15 cellular contexts compared by ENCODE assay signal in the genomic region with DNA sequence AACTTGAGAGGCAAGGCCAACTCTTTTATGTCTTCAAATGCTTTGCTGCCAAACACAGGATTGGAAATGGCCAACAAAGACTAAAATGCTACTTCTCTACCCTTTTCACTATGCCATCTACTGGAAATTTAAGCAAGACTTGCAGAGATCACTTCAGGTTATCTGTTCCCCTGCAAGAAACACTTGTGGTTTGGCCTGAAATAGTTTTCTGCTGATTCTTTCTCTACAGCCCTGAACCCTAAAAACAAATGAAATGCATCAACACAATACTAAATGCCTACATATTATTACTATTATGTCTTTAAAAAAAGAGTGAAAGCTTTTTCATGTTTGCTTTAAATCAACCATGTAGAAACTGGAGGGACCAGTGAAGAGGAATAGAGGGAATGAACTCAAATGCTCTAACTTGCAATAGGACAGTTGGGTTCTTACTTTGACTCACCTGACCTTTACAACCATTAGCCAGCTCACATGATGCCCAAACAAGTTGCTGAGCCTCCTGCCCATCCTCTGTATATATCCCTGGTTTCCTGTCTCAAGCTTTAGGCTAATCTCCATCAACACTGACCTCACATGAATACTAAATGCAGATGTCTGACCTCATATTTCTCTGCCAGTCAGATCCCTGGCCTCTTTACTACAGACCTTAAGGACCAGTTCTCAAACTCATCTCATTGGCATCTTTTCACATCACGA. TPM values are rescaled to one million over a fixed set of nuclear protein-coding genes. Genes with fewer than 3 reads are reported as not detected.
A peak's percentile ranks its signal among the peaks of the same experiment; 100 is the strongest.
DNase-seq lines count a peak whose midpoint lies in the region; ATAC-seq and TF ChIP-seq lines count a peak whose summit lies in the region.
"Had no signal": no experiment of that assay in that cellular context is flagged by ENCODE, and none has a peak within 500 bp of the region (broad histone marks: within the 10 kb centered on the region; RNA-seq: fewer than 3 reads in every experiment).

No MANE protein-coding gene starts in this region.

- no peaks in the 10 kb centered on the region for H3K36me3 Mint-ChIP-seq in nephron progenitor cell (ENCODE audit: low read depth)

- peaks cover 3% of the 10 kb centered on the region for H3K27me3 Mint-ChIP-seq in nephron progenitor cell (ENCODE audit: low read depth, poor library complexity)

- H3K4me1 Mint-ChIP-seq in nephron progenitor cell, result no peaks in the 10 kb centered on the region

- ATAC-seq in Right ventricle myocardium inferior, result no peak
- ATAC-seq in SK-N-SH treated with all-trans-retinoic acid at 6 μM for 48 hours, result peak; percentile 21
- ATAC-seq in HG02885 (IDR thresholded peaks at IDR 0.05; ENCODE audit: poor library complexity, unreplicated experiment), result no peak
- no peak for ATAC-seq in GM21737 (IDR thresholded peaks at IDR 0.05; ENCODE audit: unreplicated experiment)

- intact Hi-C loops in left ventricle myocardium inferior (cut with micrococcal nuclease), result no loop called here
- intact Hi-C loops in Right ventricle myocardium inferior (cut with DNase I), result no loop called here

- TF ChIP-seq CTCF in left ventricle myocardium inferior (IDR thresholded peaks at IDR 0.05; ENCODE audit: borderline replicate concordance) (no peak), foreskin fibroblast (IDR thresholded peaks at IDR 0.05; ENCODE audit: low read depth, low read length) (no peak), nephron progenitor cell (IDR thresholded peaks at IDR 0.05) (no peak)

- H3K4me3 ChIP-seq in left ventricle myocardium inferior (no peak overlapping the region), foreskin fibroblast (ENCODE audit: low read depth in 1 of 2, low read length in 2 of 2) (no peak overlapping the region)
- H3K4me3 ChIP-seq: hepatocyte had no signal

- H3K9me3 ChIP-seq in left ventricle myocardium inferior (replicated peaks), result no peaks in the 10 kb centered on the region

- H3K27ac ChIP-seq in left ventricle myocardium inferior (replicated peaks), result peak overlapping the region; percentile 71

- no peak overlapping the region for H3K4me3 Mint-ChIP-seq in nephron progenitor cell
- H3K4me3 Mint-ChIP-seq: activated naive CD4-positive, alpha-beta T cell treated with anti-CD3 and anti-CD28 coated beads for 36 hours; neural crest cell had no signal

- DNase-seq in left ventricle myocardium inferior (no peak), Right ventricle myocardium inferior (ENCODE audit: missing footprints) (no peak), foreskin fibroblast (peak; percentile 37 to 64), nephron progenitor cell (no peak)
- no peak for DNase-seq in stimulated activated naive CD4-positive, alpha-beta T cell treated with Interleukin-2 at 50 U/mL for 16 hours (lab: John Stamatoyannopoulos, UW)
- DNase-seq: activated CD8-positive, alpha-beta memory T cell treated with anti-CD3 and anti-CD28 coated beads for 24 hours; activated naive CD4-positive, alpha-beta T cell treated with anti-CD3 and anti-CD28 coated beads for 36 hours; AML-193; NCI-H1417; NCI-H510A treated with DMSO at 0.1 percent for 48 hours had no signal

- H3K4me1 ChIP-seq in left ventricle myocardium inferior, result peaks cover 48% of the 10 kb centered on the region

- H3K36me3 ChIP-seq in left ventricle myocardium inferior, result no peaks in the 10 kb centered on the region

- no peaks in the 10 kb centered on the region for H3K27me3 ChIP-seq in left ventricle myocardium inferior (ENCODE audit: low read depth)
- H3K27me3 ChIP-seq: hepatocyte had no signal

- H3K9me3 Mint-ChIP-seq in nephron progenitor cell, result no peaks in the 10 kb centered on the region
- H3K9me3 Mint-ChIP-seq: activated naive CD4-positive, alpha-beta T cell treated with anti-CD3 and anti-CD28 coated beads for 36 hours; neural crest cell had no signal

- no peak overlapping the region for H3K27ac Mint-ChIP-seq in nephron progenitor cell
- H3K27ac Mint-ChIP-seq: activated naive CD4-positive, alpha-beta T cell treated with anti-CD3 and anti-CD28 coated beads for 36 hours had no signal

TF ChIP-seq in SK-N-SH treated with all-trans-retinoic acid at 6 μM for 48 hours, 23 proteins besides CTCF, POLR2A, EP300 and RAD21:
- no peak for TF ChIP-seq RARB (CRISPR knock-in tag; IDR thresholded peaks at IDR 0.05)
- TF ChIP-seq CSDC2 (CRISPR knock-in tag; IDR thresholded peaks at IDR 0.05), result no peak
- TF ChIP-seq, protein P1, sequence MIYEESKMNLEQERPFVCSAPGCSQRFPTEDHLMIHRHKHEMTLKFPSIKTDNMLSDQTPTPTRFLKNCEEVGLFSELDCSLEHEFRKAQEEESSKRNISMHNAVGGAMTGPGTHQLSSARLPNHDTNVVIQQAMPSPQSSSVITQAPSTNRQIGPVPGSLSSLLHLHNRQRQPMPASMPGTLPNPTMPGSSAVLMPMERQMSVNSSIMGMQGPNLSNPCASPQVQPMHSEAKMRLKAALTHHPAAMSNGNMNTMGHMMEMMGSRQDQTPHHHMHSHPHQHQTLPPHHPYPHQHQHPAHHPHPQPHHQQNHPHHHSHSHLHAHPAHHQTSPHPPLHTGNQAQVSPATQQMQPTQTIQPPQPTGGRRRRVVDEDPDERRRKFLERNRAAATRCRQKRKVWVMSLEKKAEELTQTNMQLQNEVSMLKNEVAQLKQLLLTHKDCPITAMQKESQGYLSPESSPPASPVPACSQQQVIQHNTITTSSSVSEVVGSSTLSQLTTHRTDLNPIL (CRISPR knock-in tag; IDR thresholded peaks at IDR 0.05; ENCODE audit: low read depth), result no peak
- TF ChIP-seq PPARA (CRISPR knock-in tag; IDR thresholded peaks at IDR 0.05; ENCODE audit: borderline replicate concordance), result no peak
- TF ChIP-seq ISL1 (CRISPR knock-in tag; IDR thresholded peaks at IDR 0.05), result no peak

RNA-seq across cellular contexts. Expression of gene ADAM17, which starts 17.5 kb away (rescaled TPM):
- total RNA-seq in left ventricle myocardium inferior (13.1 TPM), Right ventricle myocardium inferior (13.5 TPM)

RNA-seq across cellular contexts. Expression of gene YWHAQ, which starts 57.6 kb away (rescaled TPM):
- total RNA-seq in left ventricle myocardium inferior (178 TPM), Right ventricle myocardium inferior (116 TPM)

Comparison
In these comparisons a context has a peak if more than half of its experiments do, and no peak if none do; other contexts are left out.
1. DNase-seq: peak in foreskin fibroblast (2 of 2); none in left ventricle myocardium inferior (single experiment), Right ventricle myocardium inferior (single experiment), stimulated activated naive CD4-positive, alpha-beta T cell treated with Interleukin-2 at 50 U/mL for 16 hours (single experiment) and nephron progenitor cell (single experiment).